In genomic region chr12:10212623-10213131, GRCh38 we compare ENCODE assay signal across 8 cellular contexts. TPM values are rescaled to one million over a fixed set of nuclear protein-coding genes. Genes with fewer than 3 reads are reported as not detected.
DNase-seq lines count a peak whose midpoint lies in the region; ATAC-seq and TF ChIP-seq lines count a peak whose summit lies in the region.

Gene GABARAPL1 (plus strand): TSS chr12:10212877. CDS start chr12:10213130, 253 bp downstream.

- CTCF ChIA-PET in activated naive CD4-positive, alpha-beta T cell treated with anti-CD3 and anti-CD28 coated beads for 36 hours (lab: Charles Lee), result interaction anchor here (1.0 to 2.6 kb wide), 2 partner anchors 17 to 60 kb away, joined by 4 to 12 read pairs; no protein-coding TSS in a partner anchor

- peak within 1 kb of the TSS; percentile 92 for H3K14ac ChIP-seq in neuronal stem cell (ENCODE audit: low read length)

- H2BK12ac ChIP-seq in neuronal stem cell (ENCODE audit: low read length), result no peak within 1 kb of the TSS

- H3K36me3 ChIP-seq in BE2C (no peaks in the 10 kb centered on the region), HUES6 (ENCODE audit: control insufficient read depth, insufficient read depth, low read length) (no peaks in the 10 kb centered on the region; the same call in 1 of the 2 replicates), gastroesophageal sphincter (peaks cover 0 to 16% of the 10 kb centered on the region in 2 donors), neuronal stem cell (replicated peaks in 1 of 2; ENCODE audit: control insufficient read depth in 2 of 2, insufficient read depth in 2 of 2, low read length in 2 of 2) (no peaks in the 10 kb centered on the region), stomach smooth muscle (ENCODE audit: control insufficient read depth in 2 of 2, insufficient read depth in 2 of 2, low read length in 2 of 2) (no peaks in the 10 kb centered on the region)

- ATAC-seq in GM19397 (IDR thresholded peaks at IDR 0.05; ENCODE audit: unreplicated experiment), result peak; percentile 62
- peak; percentile 85 for ATAC-seq in gastroesophageal sphincter

- 0% methylated on average over 3 to 5 of the region's 36 CpGs for WGBS in gastroesophageal sphincter (ENCODE audit: low coverage in 1 of 2), 2 donors
- WGBS in neuronal stem cell (ENCODE audit: extremely low coverage in 2 of 2, insufficient read length in 2 of 2, insufficient replicate concordance in 1 of 2), 2 donors, result no CpG with 5 or more reads among the region's 36 CpGs

- peak; percentile 44 for TF ChIP-seq EP300 in gastroesophageal sphincter (IDR thresholded peaks at IDR 0.05)

- H3K9me3 ChIP-seq in BE2C (no peaks in the 10 kb centered on the region), HUES6 (ENCODE audit: control insufficient read depth, insufficient read depth, low read depth, low read length) (no peaks in the 10 kb centered on the region), gastroesophageal sphincter (no peaks in the 10 kb centered on the region), neuronal stem cell (replicated peaks in 1 of 2; ENCODE audit: control insufficient read depth in 2 of 2, insufficient read depth in 1 of 2, low read depth in 1 of 2, low read length in 2 of 2) (no peaks in the 10 kb centered on the region), stomach smooth muscle (ENCODE audit: control insufficient read depth in 2 of 2, low read length in 2 of 2) (no peaks in the 10 kb centered on the region)

- H3K79me1 ChIP-seq in neuronal stem cell (ENCODE audit: low read depth, low read length), result peaks cover 3% of the 10 kb centered on the region

- H4K91ac ChIP-seq in neuronal stem cell (ENCODE audit: low read depth, low read length, poor library complexity), result no peak within 1 kb of the TSS

- H3K18ac ChIP-seq in neuronal stem cell (ENCODE audit: low read length), result peak within 1 kb of the TSS; percentile 90

- DNase-seq in BE2C (peak; percentile 71), SIG-M5 treated with dmso at 0.1 percent for 504 hours (lab: John Stamatoyannopoulos, UW; ENCODE audit: unreplicated experiment) (peak; percentile 76), neuronal stem cell (ENCODE audit: low spot score) (peak; percentile 76)
- DNase-seq in activated naive CD4-positive, alpha-beta T cell treated with anti-CD3 and anti-CD28 coated beads for 36 hours, result peak; percentile 72

- peak; percentile 35 to 77 for TF ChIP-seq POLR2A in gastroesophageal sphincter (IDR thresholded peaks at IDR 0.05)

- no peaks in the 10 kb centered on the region for H3K9me3 Mint-ChIP-seq in activated naive CD4-positive, alpha-beta T cell treated with anti-CD3 and anti-CD28 coated beads for 36 hours

- H3K27ac Mint-ChIP-seq in activated naive CD4-positive, alpha-beta T cell treated with anti-CD3 and anti-CD28 coated beads for 36 hours, result peak within 1 kb of the TSS; percentile 82

- H3K4me3 Mint-ChIP-seq in activated naive CD4-positive, alpha-beta T cell treated with anti-CD3 and anti-CD28 coated beads for 36 hours, result peak within 1 kb of the TSS; percentile 89

- H2AK5ac ChIP-seq in neuronal stem cell (ENCODE audit: low read depth, low read length), result no peak within 1 kb of the TSS

- H3K27me3 Mint-ChIP-seq in activated naive CD4-positive, alpha-beta T cell treated with anti-CD3 and anti-CD28 coated beads for 36 hours (ENCODE audit: low read depth), result no peaks in the 10 kb centered on the region

- H2BK5ac ChIP-seq in neuronal stem cell (ENCODE audit: low read length), result peak within 1 kb of the TSS; percentile 63

- H4K8ac ChIP-seq in neuronal stem cell (ENCODE audit: low read depth, low read length), result no peak within 1 kb of the TSS

- H2BK15ac ChIP-seq in neuronal stem cell (ENCODE audit: low read length), result no peak within 1 kb of the TSS

- no peaks in the 10 kb centered on the region for H3K36me3 Mint-ChIP-seq in activated naive CD4-positive, alpha-beta T cell treated with anti-CD3 and anti-CD28 coated beads for 36 hours (ENCODE audit: low read depth)

- H3K9ac ChIP-seq in HUES6 (ENCODE audit: low read length) (peak within 1 kb of the TSS; percentile 92), neuronal stem cell (ENCODE audit: low read depth, low read length, poor library complexity) (peak within 1 kb of the TSS; percentile 88), stomach smooth muscle (ENCODE audit: low read length in 2 of 2) (peak within 1 kb of the TSS; percentile 99)

- no peak within 1 kb of the TSS for H3K4ac ChIP-seq in neuronal stem cell (ENCODE audit: low read length)

- intact Hi-C loops in activated naive CD4-positive, alpha-beta T cell treated with anti-CD3 and anti-CD28 coated beads for 36 hours (cut with micrococcal nuclease), result loop anchor here (1.0 to 10.0 kb wide), 13 partner anchors 59 to 958 kb away; partner anchors contain the start of genes CLEC2D, MAGOHB and SMIM10L1

- H3K4me3 ChIP-seq in BE2C (ENCODE audit: low read depth, low read length), result peak within 1 kb of the TSS; percentile 76
- H3K4me3 ChIP-seq in HUES6 (ENCODE audit: low read depth, low read length), result peak within 1 kb of the TSS; percentile 84
- H3K4me3 ChIP-seq in gastroesophageal sphincter, result peak within 1 kb of the TSS; percentile 78 to 83
- peak within 1 kb of the TSS; percentile 84 to 90 for H3K4me3 ChIP-seq in neuronal stem cell (ENCODE audit: low read length in 2 of 2)
- peak within 1 kb of the TSS; percentile 92 to 96 for H3K4me3 ChIP-seq in stomach smooth muscle (ENCODE audit: low read length in 2 of 2)

- H3K23ac ChIP-seq in neuronal stem cell (ENCODE audit: low read depth, low read length, poor library complexity), result peak within 1 kb of the TSS; percentile 40

- H3K27me3 ChIP-seq in BE2C (peaks cover 8% of the 10 kb centered on the region), HUES6 (ENCODE audit: control insufficient read depth, insufficient read depth, low read length) (no peaks in the 10 kb centered on the region), gastroesophageal sphincter (no peaks in the 10 kb centered on the region), neuronal stem cell (ENCODE audit: control insufficient read depth in 3 of 3, insufficient read depth in 3 of 3, low read depth in 1 of 3, low read length in 3 of 3) (no peaks in the 10 kb centered on the region), stomach smooth muscle (ENCODE audit: control insufficient read depth in 1 of 2, insufficient read depth in 2 of 2, low read length in 2 of 2) (no peaks in the 10 kb centered on the region)

- no peak for TF ChIP-seq CTCF in BE2C (IDR thresholded peaks at IDR 0.05; ENCODE audit: low read depth, low read length)
- peak in 1 of 4 experiments; percentile 20 for TF ChIP-seq CTCF in gastroesophageal sphincter (IDR thresholded peaks at IDR 0.05)

- peak within 1 kb of the TSS; percentile 100 for H2AFZ ChIP-seq in neuronal stem cell (ENCODE audit: low read length)

- peak within 1 kb of the TSS; percentile 77 for H3K4me2 ChIP-seq in neuronal stem cell (ENCODE audit: insufficient read depth, low read length, poor library complexity, severe bottlenecking)

- H2BK120ac ChIP-seq in neuronal stem cell (ENCODE audit: low read depth, low read length), result no peak within 1 kb of the TSS

- H3K4me1 Mint-ChIP-seq in activated naive CD4-positive, alpha-beta T cell treated with anti-CD3 and anti-CD28 coated beads for 36 hours (ENCODE audit: low read depth), result peaks cover 25% of the 10 kb centered on the region

- H3K27ac ChIP-seq in HUES6 (ENCODE audit: low read depth, low read length), result peak within 1 kb of the TSS; percentile 96
- peak within 1 kb of the TSS; percentile 98 to 99 (median 98) for H3K27ac ChIP-seq in gastroesophageal sphincter
- H3K27ac ChIP-seq in neuronal stem cell (replicated peaks; ENCODE audit: low read length), result peak within 1 kb of the TSS; percentile 59
- peak within 1 kb of the TSS; percentile 99 for H3K27ac ChIP-seq in stomach smooth muscle (ENCODE audit: low read length)

- H3K4me1 ChIP-seq in BE2C (no peaks in the 10 kb centered on the region), HUES6 (ENCODE audit: control insufficient read depth, insufficient read depth, low read length) (peaks cover 12% of the 10 kb centered on the region), gastroesophageal sphincter (peaks cover 0 to 31% (median 0%) of the 10 kb centered on the region in 3 donors), neuronal stem cell (ENCODE audit: control insufficient read depth in 2 of 2, insufficient read depth in 1 of 2, low read depth in 1 of 2, low read length in 2 of 2) (no peaks in the 10 kb centered on the region), stomach smooth muscle (ENCODE audit: control insufficient read depth, insufficient read depth, low read length) (peaks cover 12% of the 10 kb centered on the region)

RNA-seq across cellular contexts. Expression of gene GABARAPL1, which starts in this region (rescaled TPM):
- 11.4 TPM for polyA plus RNA-seq in BE2C (2012; ENCODE audit: insufficient read depth, insufficient read length, low read depth)
- 1 to 10 TPM; 3.3 to 4.9 TPM for total RNA-seq in activated naive CD4-positive, alpha-beta T cell treated with anti-CD3 and anti-CD28 coated beads for 36 hours
- 100 to 1,000 TPM; 122 to 269 (median 193) TPM for total RNA-seq in gastroesophageal sphincter
- polyA plus RNA-seq in neuronal stem cell (2013, experiment 1 of 2), result 35.2 TPM
- polyA plus RNA-seq in neuronal stem cell (2013, experiment 2 of 2), result 35.9 TPM

Comparison
In these comparisons a context has a peak if more than half of its experiments do, and no peak if none do; other contexts are left out.
1. Peak in every context shown above with its lines: DNase-seq, ATAC-seq, H3K4me3 ChIP-seq and H3K27ac ChIP-seq.
2. RNA of gene GABARAPL1 (total RNA-seq): 122 to 269 TPM in gastroesophageal sphincter; 3.3 to 4.9 TPM in activated naive CD4-positive, alpha-beta T cell treated with anti-CD3 and anti-CD28 coated beads for 36 hours; every median in the first group is over 10 times any median in the second.